Comparison of ENCODE assay signal across 9 cellular contexts in the genomic region with DNA sequence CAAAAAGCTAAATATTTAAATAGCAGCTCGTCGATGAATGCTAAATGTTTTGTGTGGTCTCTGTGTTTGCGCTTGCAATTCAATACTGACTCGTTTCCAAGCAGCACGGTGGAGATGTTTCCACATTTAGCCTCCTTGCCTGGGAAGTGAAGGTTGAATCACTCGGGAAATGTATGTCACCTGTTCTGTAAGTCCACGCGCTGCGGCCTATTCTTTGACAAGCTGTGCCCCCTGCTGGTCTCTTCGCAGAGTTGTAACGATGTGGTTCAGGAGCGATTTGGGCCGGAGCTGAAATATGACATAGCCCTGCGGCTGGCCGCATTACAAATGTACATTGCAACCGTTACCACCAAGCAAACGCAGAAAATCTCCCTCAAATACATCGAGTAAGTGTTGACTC.
DNase-seq lines count a peak whose midpoint lies in the region; ATAC-seq, FAIRE-seq and TF ChIP-seq lines count a peak whose summit lies in the region.
"Had no signal": no experiment of that assay in that cellular context is flagged by ENCODE, and none has a peak within 500 bp of the region (broad histone marks: within the 10 kb centered on the region; RNA-seq: fewer than 3 reads in every experiment).

No MANE protein-coding gene starts in this region.

- H3K27me3 ChIP-seq in H1 (replicated peaks in 1 of 4; ENCODE audit: control insufficient read depth in 3 of 4, extremely low read depth in 1 of 4, insufficient read depth in 3 of 4, low read length in 3 of 4) (no peaks in the 10 kb centered on the region), uterus (no peaks in the 10 kb centered on the region)

- ATAC-seq in GM21786 (IDR thresholded peaks at IDR 0.05; ENCODE audit: unreplicated experiment) (peak; percentile 55), mucosa of descending colon (peak; percentile 64)

- no peaks in the 10 kb centered on the region for H3K23me2 ChIP-seq in H1 (ENCODE audit: low read depth, low read length)

- TF ChIP-seq POLR2A in H1 (IDR thresholded peaks at IDR 0.05; ENCODE audit: control extremely low read depth in 1 of 2, low read depth in 2 of 2, low read length in 2 of 2): no peak
- TF ChIP-seq POLR2A in uterus (IDR thresholded peaks at IDR 0.05): no peak

- H4K91ac ChIP-seq in H1 (replicated peaks; ENCODE audit: insufficient read length, low read length): no peak overlapping the region

- H3K18ac ChIP-seq in H1 (ENCODE audit: extremely low read depth, low read length): no peak overlapping the region

- H3K56ac ChIP-seq in H1 (replicated peaks; ENCODE audit: insufficient read length, low read depth, low read length): no peak overlapping the region

- intact Hi-C loops in mucosa of descending colon (cut with DNase I, micrococcal nuclease): no loop called here
- intact Hi-C loops in uterus (cut with DNase I; ENCODE audit: low total_unique reads): no loop called here

- H3K9ac ChIP-seq in H1 (replicated peaks in 1 of 4; ENCODE audit: extremely low read depth in 1 of 4, low read depth in 3 of 4, low read length in 3 of 4): no peak overlapping the region

- no peak overlapping the region for H2AK5ac ChIP-seq in H1 (ENCODE audit: low read depth, low read length)

- TF ChIP-seq RAD21 in H1 (IDR thresholded peaks at IDR 0.05 in 1 of 2, conservative IDR thresholded peaks at IDR 0.05 in 1 of 2; ENCODE audit: low read depth in 2 of 2, low read length in 2 of 2): peak; percentile 74 to 84

- H2BK15ac ChIP-seq in H1 (ENCODE audit: low read length): no peak overlapping the region

- WGBS in H1 (ENCODE audit: extremely low coverage in 1 of 2, insufficient coverage in 1 of 2, insufficient read length in 1 of 2, insufficient replicate concordance in 2 of 2, low coverage in 1 of 2, low lambda C conversion rate in 2 of 2, missing lambda C conversion rate in 1 of 2), 2 experiments: 31% methylated on average over 15 of the region's 18 CpGs; no CpG with 5 or more reads in 1 of the 2 experiments

- H2BK5ac ChIP-seq in H1 (ENCODE audit: low read depth, low read length): no peak overlapping the region

- H4K20me1 ChIP-seq in H1 (replicated peaks in 1 of 2; ENCODE audit: control insufficient read depth in 1 of 2, insufficient read depth in 2 of 2, low read length in 2 of 2): no peaks in the 10 kb centered on the region

- H3K23ac ChIP-seq in H1 (ENCODE audit: insufficient read length): no peak overlapping the region

- no peak overlapping the region for H2BK20ac ChIP-seq in H1 (ENCODE audit: low read length)

- H3K9me3 ChIP-seq in H1 (ENCODE audit: insufficient read depth in 2 of 2, low read depth in 1 of 2, low read length in 1 of 2): no peaks in the 10 kb centered on the region
- no peaks in the 10 kb centered on the region for H3K9me3 ChIP-seq in mucosa of descending colon
- H3K9me3 ChIP-seq in uterus: no peaks in the 10 kb centered on the region

- no peaks in the 10 kb centered on the region for H3K36me3 ChIP-seq in H1 (ENCODE audit: control insufficient read depth in 2 of 4, insufficient read depth in 4 of 4, low read length in 3 of 4)
- no peaks in the 10 kb centered on the region for H3K36me3 ChIP-seq in mucosa of descending colon (ENCODE audit: low read depth)
- H3K36me3 ChIP-seq in uterus: no peaks in the 10 kb centered on the region

- H2AFZ ChIP-seq in H1 (ENCODE audit: low read length): no peak overlapping the region

- POLR2A ChIA-PET in H1 (lab: Charles Lee; ENCODE audit: partially characterized antibody): no interaction called here

- no peak overlapping the region for H4K5ac ChIP-seq in H1 (ENCODE audit: insufficient read length, low read depth, low read length)

- TF ChIP-seq CTCF in D721Med (IDR thresholded peaks at IDR 0.05; ENCODE audit: insufficient read depth, missing control alignments) (peak; percentile 63), H1 (IDR thresholded peaks at IDR 0.05; ENCODE audit: control extremely low read depth in 1 of 3, insufficient read depth in 1 of 3, low read depth in 1 of 3, low read length in 3 of 3) (peak; percentile 45 to 65 (median 56)), mucosa of descending colon (IDR thresholded peaks at IDR 0.05) (no peak), uterus (IDR thresholded peaks at IDR 0.05) (peak in 3 of 4 experiments; percentile 20 to 44 (median 30))

- FAIRE-seq in D721Med (lab: Jason Lieb, UNC): peak; percentile 51
- FAIRE-seq in H1 (lab: Jason Lieb, UNC): peak; percentile 91

- H3K14ac ChIP-seq in H1 (ENCODE audit: insufficient read length): no peak overlapping the region

- H3K4ac ChIP-seq in H1 (replicated peaks; ENCODE audit: insufficient read length, low read depth, low read length): no peak overlapping the region

- H3K4me3 ChIP-seq in H1 (ENCODE audit: extremely low read depth in 1 of 4, insufficient read depth in 2 of 4, low read depth in 3 of 4, low read length in 4 of 4) (no peak overlapping the region), mucosa of descending colon (no peak overlapping the region), uterus (no peak overlapping the region)
- H3K4me3 ChIP-seq: skin epidermis had no signal

- H3K79me2 ChIP-seq in H1 (ENCODE audit: control insufficient read depth in 1 of 2, insufficient read depth in 2 of 2, low read length in 2 of 2): no peaks in the 10 kb centered on the region

- CTCF ChIA-PET in H1 (lab: Charles Lee; ENCODE audit: partially characterized antibody): interaction anchor here (0.7 to 2.8 kb wide), 26 partner anchors 9 to 621 kb away, joined by 3 to 20 read pairs (median 3); no protein-coding TSS in a partner anchor

- no peak overlapping the region for H3K4me2 ChIP-seq in H1 (ENCODE audit: insufficient read depth in 1 of 2, low read depth in 2 of 2, low read length in 2 of 2)

- H3K27ac ChIP-seq in H1 (ENCODE audit: low read depth, low read length): no peak overlapping the region
- H3K27ac ChIP-seq in uterus: no peak overlapping the region
- H3K27ac ChIP-seq: skin epidermis had no signal

- DNase-seq in D721Med (ENCODE audit: insufficient read length, low spot score) (no peak), NCI-H1417 treated with DMSO at 0.1 percent for 48 hours (lab: John Stamatoyannopoulos, UW) (peak; percentile 53), SKM-1 treated with dmso at 0.1 percent for 144 hours (lab: John Stamatoyannopoulos, UW; ENCODE audit: unreplicated experiment) (peak; percentile 13), H1 (ENCODE audit: low read depth in 1 of 2, low spot score in 2 of 2) (peak; percentile 9 to 55), mucosa of descending colon (peak in 2 of 3 donors; percentile 35 to 41), uterus (peak in 1 of 2 donors; percentile 27)
- DNase-seq in activated effector memory CD4-positive, alpha-beta T cell treated with Interleukin-2 at 50 U/mL for 16 hours: no peak

- no peak for TF ChIP-seq EP300 in H1 (IDR thresholded peaks at IDR 0.05; ENCODE audit: borderline replicate concordance in 1 of 2, low read depth in 2 of 2, low read length in 2 of 2)

- H3K4me1 ChIP-seq in H1 (replicated peaks in 1 of 4; ENCODE audit: control insufficient read depth in 3 of 4, insufficient read depth in 4 of 4, low read length in 3 of 4): no peaks in the 10 kb centered on the region
- no peaks in the 10 kb centered on the region for H3K4me1 ChIP-seq in mucosa of descending colon (ENCODE audit: low read depth)
- H3K4me1 ChIP-seq in uterus: no peaks in the 10 kb centered on the region

- no peaks in the 10 kb centered on the region for H3K79me1 ChIP-seq in H1 (ENCODE audit: low read depth, low read length)

- H2BK120ac ChIP-seq in H1 (replicated peaks; ENCODE audit: low read depth, low read length): no peak overlapping the region

- H4K8ac ChIP-seq in H1 (ENCODE audit: extremely low read depth, insufficient read depth, low read length): no peak overlapping the region

- no peak overlapping the region for H2BK12ac ChIP-seq in H1 (ENCODE audit: low read depth, low read length)

TF ChIP-seq in H1, 55 proteins besides CTCF, POLR2A, EP300 and RAD21 (continues in another document):
- TF ChIP-seq, protein P1, sequence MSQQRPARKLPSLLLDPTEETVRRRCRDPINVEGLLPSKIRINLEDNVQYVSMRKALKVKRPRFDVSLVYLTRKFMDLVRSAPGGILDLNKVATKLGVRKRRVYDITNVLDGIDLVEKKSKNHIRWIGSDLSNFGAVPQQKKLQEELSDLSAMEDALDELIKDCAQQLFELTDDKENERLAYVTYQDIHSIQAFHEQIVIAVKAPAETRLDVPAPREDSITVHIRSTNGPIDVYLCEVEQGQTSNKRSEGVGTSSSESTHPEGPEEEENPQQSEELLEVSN (IDR thresholded peaks at IDR 0.05): no peak
- TF ChIP-seq, protein P2, sequence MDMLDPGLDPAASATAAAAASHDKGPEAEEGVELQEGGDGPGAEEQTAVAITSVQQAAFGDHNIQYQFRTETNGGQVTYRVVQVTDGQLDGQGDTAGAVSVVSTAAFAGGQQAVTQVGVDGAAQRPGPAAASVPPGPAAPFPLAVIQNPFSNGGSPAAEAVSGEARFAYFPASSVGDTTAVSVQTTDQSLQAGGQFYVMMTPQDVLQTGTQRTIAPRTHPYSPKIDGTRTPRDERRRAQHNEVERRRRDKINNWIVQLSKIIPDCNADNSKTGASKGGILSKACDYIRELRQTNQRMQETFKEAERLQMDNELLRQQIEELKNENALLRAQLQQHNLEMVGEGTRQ (IDR thresholded peaks at IDR 0.05; ENCODE audit: low read length): no peak
- TF ChIP-seq KDM1A (IDR thresholded peaks at IDR 0.05; ENCODE audit: borderline replicate concordance, low read length) (no peak), SIX5 (IDR thresholded peaks at IDR 0.05; ENCODE audit: low read depth, low read length) (no peak), TCF12 (IDR thresholded peaks at IDR 0.05; ENCODE audit: low read depth, low read length) (no peak), MAFK (IDR thresholded peaks at IDR 0.05; ENCODE audit: low read depth, low read length) (no peak), CHD1 (IDR thresholded peaks at IDR 0.05; ENCODE audit: low read depth, low read length) (no peak), ZNF274 (IDR thresholded peaks at IDR 0.05; ENCODE audit: borderline replicate concordance, extremely low read depth, low read length) (no peak), TEAD4 (IDR thresholded peaks at IDR 0.05; ENCODE audit: low read depth, low read length) (no peak), GTF2F1 (IDR thresholded peaks at IDR 0.05; ENCODE audit: borderline replicate concordance, low read depth, low read length) (no peak), EGR1 (IDR thresholded peaks at IDR 0.05; ENCODE audit: borderline replicate concordance, low read depth, low read length) (no peak)
- TF ChIP-seq, protein P3, sequence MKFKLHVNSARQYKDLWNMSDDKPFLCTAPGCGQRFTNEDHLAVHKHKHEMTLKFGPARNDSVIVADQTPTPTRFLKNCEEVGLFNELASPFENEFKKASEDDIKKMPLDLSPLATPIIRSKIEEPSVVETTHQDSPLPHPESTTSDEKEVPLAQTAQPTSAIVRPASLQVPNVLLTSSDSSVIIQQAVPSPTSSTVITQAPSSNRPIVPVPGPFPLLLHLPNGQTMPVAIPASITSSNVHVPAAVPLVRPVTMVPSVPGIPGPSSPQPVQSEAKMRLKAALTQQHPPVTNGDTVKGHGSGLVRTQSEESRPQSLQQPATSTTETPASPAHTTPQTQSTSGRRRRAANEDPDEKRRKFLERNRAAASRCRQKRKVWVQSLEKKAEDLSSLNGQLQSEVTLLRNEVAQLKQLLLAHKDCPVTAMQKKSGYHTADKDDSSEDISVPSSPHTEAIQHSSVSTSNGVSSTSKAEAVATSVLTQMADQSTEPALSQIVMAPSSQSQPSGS (IDR thresholded peaks at IDR 0.05; ENCODE audit: low read length): no peak

Comparison
In these comparisons a context has a peak if more than half of its experiments do, and no peak if none do; other contexts are left out.
1. DNase-seq: peak in NCI-H1417 treated with DMSO at 0.1 percent for 48 hours (single experiment), SKM-1 treated with dmso at 0.1 percent for 144 hours (single experiment), H1 (2 of 2) and mucosa of descending colon (2 of 3); none in D721Med (single experiment) and activated effector memory CD4-positive, alpha-beta T cell treated with Interleukin-2 at 50 U/mL for 16 hours (single experiment).